Comparison of ENCODE assay signal across 10 cellular contexts in the genomic region with DNA sequence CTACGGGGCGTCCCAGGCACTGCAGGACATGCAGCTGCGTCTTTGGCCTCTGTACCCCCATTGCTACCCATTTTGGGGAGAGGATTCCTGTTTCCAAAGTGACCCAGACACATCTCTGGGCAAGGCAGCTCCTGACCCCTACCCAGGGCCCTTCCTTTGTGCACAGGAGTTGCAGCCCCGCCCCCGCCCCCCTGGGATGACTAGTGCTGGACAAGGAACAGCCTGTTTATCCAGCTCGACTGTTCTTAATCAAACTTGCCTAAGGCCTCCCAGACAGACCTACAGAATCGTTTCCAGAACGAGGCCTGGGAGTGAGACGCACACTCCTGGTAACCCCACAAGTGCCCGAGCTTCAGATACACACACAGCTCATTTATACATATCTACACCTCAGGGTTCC. TPM values are rescaled to one million over a fixed set of nuclear protein-coding genes. Genes with fewer than 3 reads are reported as not detected.
A peak's percentile ranks its signal among the peaks of the same experiment; 100 is the strongest.
DNase-seq lines count a peak whose midpoint lies in the region; ATAC-seq and TF ChIP-seq lines count a peak whose summit lies in the region.
"Had no signal": no experiment of that assay in that cellular context is flagged by ENCODE, and none has a peak within 500 bp of the region (broad histone marks: within the 10 kb centered on the region; RNA-seq: fewer than 3 reads in every experiment).

No MANE protein-coding gene starts in this region.

- peaks cover 58 to 84% (median 73%) of the 10 kb centered on the region in 4 donors for H3K4me1 ChIP-seq in esophagus muscularis mucosa

- H3K27ac ChIP-seq in esophagus muscularis mucosa (replicated peaks in 1 of 4), result peak overlapping the region in 1 of 4 donors; percentile 11

- 79% methylated on average over 9 of the region's 10 CpGs for WGBS in esophagus muscularis mucosa

- no peaks in the 10 kb centered on the region for H3K27me3 ChIP-seq in esophagus muscularis mucosa

- intact Hi-C loops in esophagus muscularis mucosa (cut with DNase I), result loop anchor here (5.0 kb wide), 1 partner anchor 38 kb away; a partner anchor contains a TSS

- H3K4me3 ChIP-seq in esophagus muscularis mucosa, result peak overlapping the region; percentile 64 to 85 (median 74)

- TF ChIP-seq CTCF in esophagus muscularis mucosa (IDR thresholded peaks at IDR 0.05), result no peak

- peaks cover 34 to 59% (median 55%) of the 10 kb centered on the region in 4 donors for H3K36me3 ChIP-seq in esophagus muscularis mucosa

- no peaks in the 10 kb centered on the region for H3K9me3 ChIP-seq in esophagus muscularis mucosa

- TF ChIP-seq POLR2A in GM18505 (IDR thresholded peaks at IDR 0.05; ENCODE audit: borderline replicate concordance, extremely low read depth, insufficient read depth, insufficient read length) (peak; percentile 11), esophagus muscularis mucosa (IDR thresholded peaks at IDR 0.05; ENCODE audit: low read depth) (no peak)

- no peak for ATAC-seq in GM18505 (IDR thresholded peaks at IDR 0.05; ENCODE audit: unreplicated experiment)

- DNase-seq in RKO (ENCODE audit: low spot score) (peak; percentile 83), esophagus muscularis mucosa (ENCODE audit: extremely low spot score) (no peak), renal cortical epithelial cell (ENCODE audit: low read depth) (peak; percentile 62), activated gamma-delta T cell treated with Interleukin-2 at 50 U/mL for 16 hours (no peak), kidney glomerular epithelial cell (lab: John Stamatoyannopoulos, UW) (no peak), NCI-H69 (lab: John Stamatoyannopoulos, UW) (no peak)
- DNase-seq: NCI-H1048 had no signal

- TF ChIP-seq EP300 in esophagus muscularis mucosa (IDR thresholded peaks at IDR 0.05), result no peak

RNA-seq across cellular contexts. Expression of a gene that starts 13.2 kb away (rescaled TPM):
- total RNA-seq in esophagus muscularis mucosa (10 to 100 TPM in 3 of 4 donors, 1 to 10 TPM in 1; 6.6 to 27.8 (median 21.5) TPM), renal cortical epithelial cell (0.52 and 4.0 TPM in 2 replicates)

RNA-seq across cellular contexts. Expression of a gene that starts 17.1 kb away (rescaled TPM):
- total RNA-seq in esophagus muscularis mucosa, result 10 to 100 TPM in 2 of 4 donors, 1 to 10 TPM in 2; 7.0 to 12.6 (median 9.8) TPM
- not detected in 2 replicates for total RNA-seq in renal cortical epithelial cell
- total RNA-seq: lung microvascular endothelial cell had no signal

RNA-seq across cellular contexts. Expression of a gene that starts 22.7 kb away (rescaled TPM):
- total RNA-seq in esophagus muscularis mucosa, result 10 to 100 TPM; 12.5 to 32.0 (median 23.9) TPM
- not detected in 2 replicates for total RNA-seq in renal cortical epithelial cell
- total RNA-seq: lung microvascular endothelial cell had no signal

RNA-seq across cellular contexts. Expression of a gene that starts 32.4 kb away (rescaled TPM):
- not detected for total RNA-seq in esophagus muscularis mucosa
- total RNA-seq in renal cortical epithelial cell, result not detected in 2 replicates
- total RNA-seq: lung microvascular endothelial cell, subcutaneous adipose tissue had no signal

RNA-seq across cellular contexts. Expression of a gene that starts 38.4 kb away (rescaled TPM):
- 10 to 100 TPM; 22.0 to 52.8 (median 39.3) TPM for total RNA-seq in esophagus muscularis mucosa
- 53.8 and 70.5 TPM in 2 replicates for total RNA-seq in renal cortical epithelial cell

Comparison
In these comparisons a context has a peak if more than half of its experiments do, and no peak if none do; other contexts are left out.
1. DNase-seq: peak in RKO (single experiment) and renal cortical epithelial cell (single experiment); none in esophagus muscularis mucosa (single experiment), activated gamma-delta T cell treated with Interleukin-2 at 50 U/mL for 16 hours (single experiment), kidney glomerular epithelial cell (single experiment) and NCI-H69 (single experiment).
2. RNA of a gene that starts 22.7 kb away (total RNA-seq): 12.5 to 32.0 TPM in esophagus muscularis mucosa; not detected in renal cortical epithelial cell; every median in the first group is over 10 times any median in the second.